12 cellular contexts compared by ENCODE assay signal in the genomic region with DNA sequence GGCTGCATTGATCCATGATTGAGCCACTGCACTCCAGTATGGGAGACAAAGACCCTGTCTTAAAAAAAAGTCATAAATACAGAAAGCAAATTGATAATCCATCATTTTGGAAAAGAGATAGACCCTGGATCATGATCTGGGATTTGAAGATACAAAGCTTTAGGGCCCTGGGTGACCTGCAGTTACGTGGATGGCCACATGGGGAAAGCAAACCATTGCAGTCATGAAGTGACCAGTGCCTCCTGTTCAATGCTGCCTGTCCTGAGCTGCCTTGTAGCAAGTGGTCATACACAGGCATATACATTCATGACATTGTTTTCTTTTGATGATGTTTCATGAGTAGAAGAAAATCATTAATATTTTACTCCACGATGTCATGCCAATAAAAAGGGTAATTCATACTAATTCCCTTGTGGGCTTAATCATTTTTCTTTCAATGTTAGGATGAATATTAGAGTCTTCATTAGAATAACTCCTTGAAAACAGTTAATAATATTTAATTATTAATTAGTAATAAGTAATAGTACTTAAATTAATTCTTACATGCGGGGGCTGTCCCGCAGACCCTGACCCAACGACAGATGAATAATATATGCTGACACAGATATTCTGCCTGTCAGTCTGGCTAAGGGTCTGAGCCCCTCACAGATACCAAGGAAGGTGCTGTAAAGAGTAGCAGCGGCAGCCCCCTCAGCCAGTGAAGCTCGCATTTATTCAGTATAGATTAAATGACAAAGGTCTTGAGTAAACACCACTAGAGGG.
DNase-seq lines count a peak whose midpoint lies in the region; ATAC-seq, FAIRE-seq and TF ChIP-seq lines count a peak whose summit lies in the region.
"Had no signal": no experiment of that assay in that cellular context is flagged by ENCODE, and none has a peak within 500 bp of the region (broad histone marks: within the 10 kb centered on the region; RNA-seq: fewer than 3 reads in every experiment).

No MANE protein-coding gene starts in this region.

- 89 to 95% methylated on average over 7 of the region's 7 CpGs for WGBS in testis, 2 donors

- DNase-seq in left ventricle myocardium inferior (no peak), Right ventricle myocardium superior (no peak), NCI-H69 (lab: John Stamatoyannopoulos, UW) (peak; percentile 14), chondrocyte (ENCODE audit: low spot score) (no peak), testis (peak; percentile 22), GM12891 (ENCODE audit: insufficient read length, low spot score) (no peak)
- DNase-seq in central memory CD4-positive, alpha-beta T cell, result no peak
- DNase-seq: stimulated activated CD4-positive, alpha-beta T cell treated with anti-CD3 and anti-CD28 coated beads, Interleukin-4, amount 100 ng/mL, for 24 hours; stimulated activated naive CD4-positive, alpha-beta T cell had no signal

- H3K27me3 Mint-ChIP-seq in chondrocyte (ENCODE audit: low read depth), result no peaks in the 10 kb centered on the region

- H3K27ac Mint-ChIP-seq in chondrocyte (ENCODE audit: unreplicated experiment), result no peak overlapping the region
- H3K27ac Mint-ChIP-seq: activated naive CD8-positive, alpha-beta T cell had no signal

- no peak for TF ChIP-seq POLR2A in testis (IDR thresholded peaks at IDR 0.05)
- TF ChIP-seq POLR2A in GM12891 (IDR thresholded peaks at IDR 0.05; ENCODE audit: low read depth, low read length), result no peak

- H3K4me3 ChIP-seq in left ventricle myocardium inferior, result no peak overlapping the region
- no peak overlapping the region for H3K4me3 ChIP-seq in testis

- intact Hi-C loops in left ventricle myocardium inferior (cut with micrococcal nuclease), result no loop called here
- intact Hi-C loops in Right ventricle myocardium superior (cut with DNase I), result no loop called here
- intact Hi-C loops in testis (cut with DNase I; ENCODE audit: low total_unique reads), result no loop called here

- peak; percentile 11 for TF ChIP-seq CTCF in left ventricle myocardium inferior (IDR thresholded peaks at IDR 0.05; ENCODE audit: borderline replicate concordance)
- peak; percentile 43 for TF ChIP-seq CTCF in chondrocyte (IDR thresholded peaks at IDR 0.05)
- peak in 2 of 3 experiments; percentile 9 to 34 for TF ChIP-seq CTCF in testis (IDR thresholded peaks at IDR 0.05)

- H3K36me3 Mint-ChIP-seq in chondrocyte (ENCODE audit: low read depth), result no peaks in the 10 kb centered on the region
- H3K36me3 Mint-ChIP-seq: activated naive CD8-positive, alpha-beta T cell had no signal

- no peak overlapping the region for H3K27ac ChIP-seq in left ventricle myocardium inferior (replicated peaks)
- H3K27ac ChIP-seq in testis, result no peak overlapping the region

- no peak overlapping the region for H3K4me3 Mint-ChIP-seq in chondrocyte (ENCODE audit: unreplicated experiment)
- H3K4me3 Mint-ChIP-seq: activated naive CD8-positive, alpha-beta T cell had no signal

- no peaks in the 10 kb centered on the region for H3K4me1 Mint-ChIP-seq in chondrocyte (ENCODE audit: low read depth)

- H3K27me3 ChIP-seq in left ventricle myocardium inferior (ENCODE audit: low read depth) (no peaks in the 10 kb centered on the region), testis (no peaks in the 10 kb centered on the region)

- H3K4me1 ChIP-seq in left ventricle myocardium inferior, result no peaks in the 10 kb centered on the region
- no peaks in the 10 kb centered on the region for H3K4me1 ChIP-seq in testis

- H3K9me3 ChIP-seq in left ventricle myocardium inferior (replicated peaks) (peaks cover 2% of the 10 kb centered on the region), testis (no peaks in the 10 kb centered on the region)

- FAIRE-seq in GM12891 (lab: Jason Lieb, UNC), result no peak
- FAIRE-seq: colon had no signal

- H3K36me3 ChIP-seq in left ventricle myocardium inferior (no peaks in the 10 kb centered on the region), testis (ENCODE audit: low read depth, missing control alignments) (no peaks in the 10 kb centered on the region)

- peaks cover 15% of the 10 kb centered on the region for H3K9me3 Mint-ChIP-seq in chondrocyte (ENCODE audit: low read depth)

- ATAC-seq in Right ventricle myocardium superior (ENCODE audit: poor library complexity) (no peak), GM19023 (IDR thresholded peaks at IDR 0.05; ENCODE audit: unreplicated experiment) (no peak)

TF ChIP-seq in GM12891, 5 proteins besides CTCF, POLR2A, EP300 and RAD21:
- TF ChIP-seq PAX5 (IDR thresholded peaks at IDR 0.05; ENCODE audit: insufficient read depth, low read length, severe bottlenecking), result no peak
- no peak for TF ChIP-seq SPI1 (IDR thresholded peaks at IDR 0.05; ENCODE audit: low read depth, low read length)
- TF ChIP-seq POU2F2 (IDR thresholded peaks at IDR 0.05; ENCODE audit: low read depth, low read length), result no peak
- TF ChIP-seq POLR2AphosphoS5 (IDR thresholded peaks at IDR 0.05; ENCODE audit: low read depth, low read length), result no peak
- no peak for TF ChIP-seq TAF1 (IDR thresholded peaks at IDR 0.05; ENCODE audit: low read depth, low read length)
TF ChIP-seq in GM12891: peak in this region for 0.

Comparison
In these comparisons a context has a peak if more than half of its experiments do, and no peak if none do; other contexts are left out.
1. DNase-seq: peak in NCI-H69 (single experiment) and testis (single experiment); none in left ventricle myocardium inferior (single experiment), Right ventricle myocardium superior (single experiment), chondrocyte (single experiment), central memory CD4-positive, alpha-beta T cell (single experiment) and GM12891 (single experiment).
2. Peak in every context shown above with its lines, with median percentiles within 50 percentile points of each other: CTCF ChIP-seq.